1 cellular context compared by ENCODE assay signal in the genomic region with DNA sequence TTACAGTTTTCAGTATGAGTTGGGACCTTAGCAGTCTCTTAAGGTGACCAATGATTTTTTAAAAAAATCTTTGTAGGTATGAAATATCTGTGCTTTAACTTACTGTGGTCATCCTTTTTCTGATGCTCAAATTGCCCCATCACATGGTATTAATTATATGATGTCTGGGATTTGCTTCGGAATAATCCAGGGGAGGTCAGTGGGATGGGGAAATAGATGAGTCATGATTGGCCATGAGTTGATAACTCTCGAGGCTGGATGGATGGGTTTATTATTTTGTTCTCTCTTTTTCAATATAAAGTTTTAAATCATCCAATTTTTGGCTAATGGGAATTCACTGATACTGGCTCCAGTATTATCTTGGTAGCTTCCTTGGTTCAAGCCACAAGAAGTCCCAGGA.
TF ChIP-seq lines count a peak whose summit lies in the region.

No MANE protein-coding gene starts in this region.

TF ChIP-seq in HepG2, 621 proteins besides CTCF, POLR2A, EP300 and RAD21 (continued from another document):
- TF ChIP-seq, protein P1, sequence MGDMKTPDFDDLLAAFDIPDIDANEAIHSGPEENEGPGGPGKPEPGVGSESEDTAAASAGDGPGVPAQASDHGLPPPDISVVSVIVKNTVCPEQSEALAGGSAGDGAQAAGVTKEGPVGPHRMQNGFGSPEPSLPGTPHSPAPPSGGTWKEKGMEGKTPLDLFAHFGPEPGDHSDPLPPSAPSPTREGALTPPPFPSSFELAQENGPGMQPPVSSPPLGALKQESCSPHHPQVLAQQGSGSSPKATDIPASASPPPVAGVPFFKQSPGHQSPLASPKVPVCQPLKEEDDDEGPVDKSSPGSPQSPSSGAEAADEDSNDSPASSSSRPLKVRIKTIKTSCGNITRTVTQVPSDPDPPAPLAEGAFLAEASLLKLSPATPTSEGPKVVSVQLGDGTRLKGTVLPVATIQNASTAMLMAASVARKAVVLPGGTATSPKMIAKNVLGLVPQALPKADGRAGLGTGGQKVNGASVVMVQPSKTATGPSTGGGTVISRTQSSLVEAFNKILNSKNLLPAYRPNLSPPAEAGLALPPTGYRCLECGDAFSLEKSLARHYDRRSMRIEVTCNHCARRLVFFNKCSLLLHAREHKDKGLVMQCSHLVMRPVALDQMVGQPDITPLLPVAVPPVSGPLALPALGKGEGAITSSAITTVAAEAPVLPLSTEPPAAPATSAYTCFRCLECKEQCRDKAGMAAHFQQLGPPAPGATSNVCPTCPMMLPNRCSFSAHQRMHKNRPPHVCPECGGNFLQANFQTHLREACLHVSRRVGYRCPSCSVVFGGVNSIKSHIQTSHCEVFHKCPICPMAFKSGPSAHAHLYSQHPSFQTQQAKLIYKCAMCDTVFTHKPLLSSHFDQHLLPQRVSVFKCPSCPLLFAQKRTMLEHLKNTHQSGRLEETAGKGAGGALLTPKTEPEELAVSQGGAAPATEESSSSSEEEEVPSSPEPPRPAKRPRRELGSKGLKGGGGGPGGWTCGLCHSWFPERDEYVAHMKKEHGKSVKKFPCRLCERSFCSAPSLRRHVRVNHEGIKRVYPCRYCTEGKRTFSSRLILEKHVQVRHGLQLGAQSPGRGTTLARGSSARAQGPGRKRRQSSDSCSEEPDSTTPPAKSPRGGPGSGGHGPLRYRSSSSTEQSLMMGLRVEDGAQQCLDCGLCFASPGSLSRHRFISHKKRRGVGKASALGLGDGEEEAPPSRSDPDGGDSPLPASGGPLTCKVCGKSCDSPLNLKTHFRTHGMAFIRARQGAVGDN (CRISPR knock-in tag; IDR thresholded peaks at IDR 0.05), result no peak
- TF ChIP-seq, protein P2, sequence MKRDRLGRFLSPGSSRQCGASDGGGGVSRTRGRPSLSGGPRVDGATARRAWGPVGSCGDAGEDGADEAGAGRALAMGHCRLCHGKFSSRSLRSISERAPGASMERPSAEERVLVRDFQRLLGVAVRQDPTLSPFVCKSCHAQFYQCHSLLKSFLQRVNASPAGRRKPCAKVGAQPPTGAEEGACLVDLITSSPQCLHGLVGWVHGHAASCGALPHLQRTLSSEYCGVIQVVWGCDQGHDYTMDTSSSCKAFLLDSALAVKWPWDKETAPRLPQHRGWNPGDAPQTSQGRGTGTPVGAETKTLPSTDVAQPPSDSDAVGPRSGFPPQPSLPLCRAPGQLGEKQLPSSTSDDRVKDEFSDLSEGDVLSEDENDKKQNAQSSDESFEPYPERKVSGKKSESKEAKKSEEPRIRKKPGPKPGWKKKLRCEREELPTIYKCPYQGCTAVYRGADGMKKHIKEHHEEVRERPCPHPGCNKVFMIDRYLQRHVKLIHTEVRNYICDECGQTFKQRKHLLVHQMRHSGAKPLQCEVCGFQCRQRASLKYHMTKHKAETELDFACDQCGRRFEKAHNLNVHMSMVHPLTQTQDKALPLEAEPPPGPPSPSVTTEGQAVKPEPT (CRISPR knock-in tag; IDR thresholded peaks at IDR 0.05; ENCODE audit: low read depth), result no peak
- TF ChIP-seq NFE2L2 (IDR thresholded peaks at IDR 0.05; ENCODE audit: low read length), result peak; percentile 38; the same call in 1 of the 2 replicates
